In the genomic region with DNA sequence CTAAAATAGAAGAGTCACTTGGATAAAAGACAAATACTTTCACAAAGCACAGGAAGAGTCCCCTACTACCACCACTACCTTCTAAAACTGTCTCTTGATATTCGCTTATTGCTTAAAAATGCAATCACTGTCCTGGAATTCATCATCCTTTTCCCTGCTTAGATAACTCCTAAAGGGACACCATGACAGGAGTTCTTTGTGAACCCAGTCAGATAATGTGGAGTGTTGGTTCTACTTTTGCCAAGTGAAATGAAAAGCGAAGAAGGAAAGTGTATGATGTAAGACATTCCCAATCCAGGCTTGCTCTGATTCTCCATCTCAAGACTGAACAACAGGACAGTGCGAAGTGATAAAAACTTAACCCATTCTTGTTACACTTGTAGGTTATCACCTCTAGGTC, we compare ENCODE assay signal across 23 cellular contexts.
DNase-seq lines count a peak whose midpoint lies in the region; ATAC-seq, FAIRE-seq and TF ChIP-seq lines count a peak whose summit lies in the region.
"Had no signal": no experiment of that assay in that cellular context is flagged by ENCODE, and none has a peak within 500 bp of the region (broad histone marks: within the 10 kb centered on the region; RNA-seq: fewer than 3 reads in every experiment).

No MANE protein-coding gene starts in this region.

- H3K36me3 Mint-ChIP-seq in neural progenitor cell: peaks cover 2% of the 10 kb centered on the region
- H3K36me3 Mint-ChIP-seq in WTC11: no peaks in the 10 kb centered on the region
- H3K36me3 Mint-ChIP-seq in effector memory CD8-positive, alpha-beta T cell (ENCODE audit: insufficient read depth): no peaks in the 10 kb centered on the region
- H3K36me3 Mint-ChIP-seq: CD14-positive monocyte; CD4-positive, alpha-beta memory T cell; CD4-positive, CD25-positive, alpha-beta regulatory T cell; CD8-positive, alpha-beta memory T cell had no signal

- DNase-seq in Right ventricle myocardium superior: no peak
- no peak for DNase-seq in right cardiac atrium
- DNase-seq in left ventricle myocardium superior: no peak
- no peak for DNase-seq in right atrium auricular region (ENCODE audit: low spot score)
- DNase-seq in H1 (ENCODE audit: low read depth in 1 of 2, low spot score in 2 of 2): no peak
- DNase-seq in neural progenitor cell (ENCODE audit: low spot score): no peak
- no peak for DNase-seq in WTC11 (ENCODE audit: low spot score)
- DNase-seq in effector memory CD8-positive, alpha-beta T cell: no peak
- DNase-seq: BE2C; C1 segment of cervical spinal cord; CD4-positive, alpha-beta memory T cell; CD4-positive, CD25-positive, alpha-beta regulatory T cell; CD8-positive, alpha-beta memory T cell; COR-L47; DMS79 treated with DMSO at 0.1 percent for 48 hours; GF-D8 had no signal

- no peaks in the 10 kb centered on the region for H3K23me2 ChIP-seq in H1 (ENCODE audit: low read depth, low read length)

- H3K14ac ChIP-seq in H1 (ENCODE audit: insufficient read length): no peak overlapping the region

- H4K20me1 ChIP-seq in H1 (replicated peaks in 1 of 2; ENCODE audit: control insufficient read depth in 1 of 2, insufficient read depth in 2 of 2, low read length in 2 of 2): no peaks in the 10 kb centered on the region
- no peaks in the 10 kb centered on the region for H4K20me1 ChIP-seq in neural progenitor cell (ENCODE audit: low read depth)
- H4K20me1 ChIP-seq: BLaER1 had no signal

- H3K79me2 ChIP-seq in H1 (ENCODE audit: control insufficient read depth in 1 of 2, insufficient read depth in 2 of 2, low read length in 2 of 2) (no peaks in the 10 kb centered on the region), neural progenitor cell (ENCODE audit: low read depth) (no peaks in the 10 kb centered on the region)

- H3K4me3 Mint-ChIP-seq in neural progenitor cell: no peak overlapping the region
- H3K4me3 Mint-ChIP-seq in WTC11: no peak overlapping the region
- H3K4me3 Mint-ChIP-seq in effector memory CD8-positive, alpha-beta T cell: no peak overlapping the region
- H3K4me3 Mint-ChIP-seq: CD14-positive monocyte; CD4-positive, alpha-beta memory T cell; CD4-positive, CD25-positive, alpha-beta regulatory T cell; CD8-positive, alpha-beta memory T cell had no signal

- H3K27ac Mint-ChIP-seq in neural progenitor cell (no peak overlapping the region), WTC11 (no peak overlapping the region)
- no peak overlapping the region for H3K27ac Mint-ChIP-seq in effector memory CD8-positive, alpha-beta T cell
- H3K27ac Mint-ChIP-seq: CD14-positive monocyte; CD4-positive, alpha-beta memory T cell; CD4-positive, CD25-positive, alpha-beta regulatory T cell; CD8-positive, alpha-beta memory T cell had no signal

- H3K9ac ChIP-seq in H1 (replicated peaks in 1 of 4; ENCODE audit: extremely low read depth in 1 of 4, low read depth in 3 of 4, low read length in 3 of 4): no peak overlapping the region
- H3K9ac ChIP-seq in neural progenitor cell: no peak overlapping the region
- H3K9ac ChIP-seq: BLaER1 had no signal

- H3K4me3 ChIP-seq in right cardiac atrium (ENCODE audit: low read length) (no peak overlapping the region), right atrium auricular region (no peak overlapping the region), H1 (ENCODE audit: extremely low read depth in 1 of 4, insufficient read depth in 2 of 4, low read depth in 3 of 4, low read length in 4 of 4) (no peak overlapping the region), neural progenitor cell (no peak overlapping the region)
- H3K4me3 ChIP-seq: A549, BLaER1 had no signal

- no peak overlapping the region for H4K8ac ChIP-seq in H1 (ENCODE audit: extremely low read depth, insufficient read depth, low read length)

- no peak overlapping the region for H3K23ac ChIP-seq in H1 (ENCODE audit: insufficient read length)

- TF ChIP-seq CTCF in right atrium auricular region (IDR thresholded peaks at IDR 0.05) (no peak), H1 (IDR thresholded peaks at IDR 0.05; ENCODE audit: control extremely low read depth in 1 of 3, insufficient read depth in 1 of 3, low read depth in 1 of 3, low read length in 3 of 3) (no peak), neural progenitor cell (IDR thresholded peaks at IDR 0.05) (no peak), WTC11 (IDR thresholded peaks at IDR 0.05) (no peak)

- H3K36me3 ChIP-seq in right atrium auricular region (no peaks in the 10 kb centered on the region), H1 (ENCODE audit: control insufficient read depth in 2 of 4, insufficient read depth in 4 of 4, low read length in 3 of 4) (no peaks in the 10 kb centered on the region), neural progenitor cell (no peaks in the 10 kb centered on the region)
- H3K36me3 ChIP-seq: BE2C, BLaER1 had no signal

- no peak for TF ChIP-seq EP300 in H1 (IDR thresholded peaks at IDR 0.05; ENCODE audit: borderline replicate concordance in 1 of 2, low read depth in 2 of 2, low read length in 2 of 2)

- H3K4me1 Mint-ChIP-seq in neural progenitor cell: peaks cover 12% of the 10 kb centered on the region
- no peaks in the 10 kb centered on the region for H3K4me1 Mint-ChIP-seq in WTC11
- H3K4me1 Mint-ChIP-seq in effector memory CD8-positive, alpha-beta T cell (ENCODE audit: low read depth in 2 of 2): no peaks in the 10 kb centered on the region
- H3K4me1 Mint-ChIP-seq: CD14-positive monocyte; CD4-positive, alpha-beta memory T cell; CD4-positive, CD25-positive, alpha-beta regulatory T cell; CD8-positive, alpha-beta memory T cell had no signal

- H3K27ac ChIP-seq in right cardiac atrium (ENCODE audit: low read length) (no peak overlapping the region), right atrium auricular region (no peak overlapping the region), H1 (ENCODE audit: low read depth, low read length) (no peak overlapping the region), neural progenitor cell (no peak overlapping the region)
- H3K27ac ChIP-seq: 22Rv1, A549, BLaER1 had no signal

- no peak overlapping the region for H4K91ac ChIP-seq in H1 (replicated peaks; ENCODE audit: insufficient read length, low read length)

- peak; percentile 50 for FAIRE-seq in H1 (lab: Jason Lieb, UNC)
- FAIRE-seq: G401.6, GM12891, GM19239 had no signal

- no peak overlapping the region for H2BK120ac ChIP-seq in H1 (replicated peaks; ENCODE audit: low read depth, low read length)

- no peak for TF ChIP-seq POLR2A in H1 (IDR thresholded peaks at IDR 0.05; ENCODE audit: control extremely low read depth in 1 of 2, low read depth in 2 of 2, low read length in 2 of 2)

- peaks cover under 1% of the 10 kb centered on the region for H3K4me1 ChIP-seq in right cardiac atrium (ENCODE audit: control insufficient read depth, insufficient read depth, low read length)
- H3K4me1 ChIP-seq in right atrium auricular region: peaks cover 0 to 7% of the 10 kb centered on the region in 2 donors
- no peaks in the 10 kb centered on the region for H3K4me1 ChIP-seq in H1 (replicated peaks in 1 of 4; ENCODE audit: control insufficient read depth in 3 of 4, insufficient read depth in 4 of 4, low read length in 3 of 4)
- H3K4me1 ChIP-seq in neural progenitor cell: peaks cover 22% of the 10 kb centered on the region
- H3K4me1 ChIP-seq: A549, BE2C, BLaER1 had no signal

- CTCF ChIA-PET in H1 (lab: Charles Lee; ENCODE audit: partially characterized antibody): no interaction called here
- CTCF ChIA-PET in WTC11 (lab: Charles Lee): no interaction called here

- no peak overlapping the region for H4K5ac ChIP-seq in H1 (ENCODE audit: insufficient read length, low read depth, low read length)

- 54% methylated on average over 3 of the region's 3 CpGs for WGBS in right cardiac atrium
- 84% methylated on average over 3 of the region's 3 CpGs; no CpG with 5 or more reads in 1 of the 2 experiments for WGBS in H1 (ENCODE audit: extremely low coverage in 1 of 2, insufficient coverage in 1 of 2, insufficient read length in 1 of 2, insufficient replicate concordance in 2 of 2, low coverage in 1 of 2, low lambda C conversion rate in 2 of 2, missing lambda C conversion rate in 1 of 2), 2 experiments

- TF ChIP-seq RAD21 in H1 (IDR thresholded peaks at IDR 0.05 in 1 of 2, conservative IDR thresholded peaks at IDR 0.05 in 1 of 2; ENCODE audit: low read depth in 2 of 2, low read length in 2 of 2): no peak

- H3K9me3 Mint-ChIP-seq in neural progenitor cell (no peaks in the 10 kb centered on the region), WTC11 (no peaks in the 10 kb centered on the region)
- no peaks in the 10 kb centered on the region for H3K9me3 Mint-ChIP-seq in effector memory CD8-positive, alpha-beta T cell

- H3K4ac ChIP-seq in H1 (replicated peaks; ENCODE audit: insufficient read length, low read depth, low read length): no peak overlapping the region

- H3K18ac ChIP-seq in H1 (ENCODE audit: extremely low read depth, low read length): no peak overlapping the region

- H3K4me2 ChIP-seq in H1 (ENCODE audit: insufficient read depth in 1 of 2, low read depth in 2 of 2, low read length in 2 of 2): no peak overlapping the region
- H3K4me2 ChIP-seq in neural progenitor cell: no peak overlapping the region
- H3K4me2 ChIP-seq: A549, BLaER1 had no signal

- intact Hi-C loops in Right ventricle myocardium superior (cut with DNase I): no loop called here
- intact Hi-C loops in right cardiac atrium (cut with DNase I): no loop called here
- intact Hi-C loops in left ventricle myocardium superior (cut with micrococcal nuclease): no loop called here

- H3F3A ChIP-seq in neural progenitor cell (ENCODE audit: low read depth): peaks cover 7% of the 10 kb centered on the region

- H2AK5ac ChIP-seq in H1 (ENCODE audit: low read depth, low read length): no peak overlapping the region

- H3K9me3 ChIP-seq in right cardiac atrium (ENCODE audit: control insufficient read depth, low read length) (no peaks in the 10 kb centered on the region), right atrium auricular region (no peaks in the 10 kb centered on the region), H1 (ENCODE audit: insufficient read depth in 2 of 2, low read depth in 1 of 2, low read length in 1 of 2) (no peaks in the 10 kb centered on the region), neural progenitor cell (ENCODE audit: low read depth) (no peaks in the 10 kb centered on the region)
- H3K9me3 ChIP-seq: A549, BE2C, BLaER1 had no signal

- H3K56ac ChIP-seq in H1 (replicated peaks; ENCODE audit: insufficient read length, low read depth, low read length): no peak overlapping the region

- POLR2A ChIA-PET in H1 (lab: Charles Lee; ENCODE audit: partially characterized antibody) (no interaction called here), WTC11 (lab: Charles Lee) (no interaction called here)

- no peak overlapping the region for H2BK15ac ChIP-seq in H1 (ENCODE audit: low read length)

- no peak overlapping the region for H2BK12ac ChIP-seq in H1 (ENCODE audit: low read depth, low read length)

- H3K27me3 Mint-ChIP-seq in neural progenitor cell (ENCODE audit: insufficient read depth, low read depth) (peaks cover 2% of the 10 kb centered on the region), WTC11 (ENCODE audit: low read depth) (peaks cover under 1% of the 10 kb centered on the region; the same call in 1 of the 2 replicates)
- no peaks in the 10 kb centered on the region for H3K27me3 Mint-ChIP-seq in effector memory CD8-positive, alpha-beta T cell
- H3K27me3 Mint-ChIP-seq: CD4-positive, alpha-beta memory T cell; CD8-positive, alpha-beta memory T cell had no signal

- H2BK5ac ChIP-seq in H1 (ENCODE audit: low read depth, low read length): no peak overlapping the region

- H2BK20ac ChIP-seq in H1 (ENCODE audit: low read length): no peak overlapping the region

- ATAC-seq in Right ventricle myocardium superior (ENCODE audit: poor library complexity) (peak; percentile 57), right cardiac atrium (no peak), left ventricle myocardium superior (peak; percentile 51), WTC11 (no peak)
- no peak for ATAC-seq in effector memory CD8-positive, alpha-beta T cell (replicated peaks)
- ATAC-seq: A549 had no signal

- H2AFZ ChIP-seq in H1 (ENCODE audit: low read length) (no peak overlapping the region), neural progenitor cell (replicated peaks) (peak overlapping the region; percentile 35)

- H3K79me1 ChIP-seq in H1 (ENCODE audit: low read depth, low read length): no peaks in the 10 kb centered on the region

- no peaks in the 10 kb centered on the region for H3K27me3 ChIP-seq in right cardiac atrium (ENCODE audit: control insufficient read depth, insufficient read depth)
- H3K27me3 ChIP-seq in right atrium auricular region: no peaks in the 10 kb centered on the region
- H3K27me3 ChIP-seq in H1 (replicated peaks in 1 of 4; ENCODE audit: control insufficient read depth in 3 of 4, extremely low read depth in 1 of 4, insufficient read depth in 3 of 4, low read length in 3 of 4): no peaks in the 10 kb centered on the region
- no peaks in the 10 kb centered on the region for H3K27me3 ChIP-seq in neural progenitor cell
- H3K27me3 ChIP-seq: BE2C, BLaER1 had no signal

Comparison
In these comparisons a context has a peak if more than half of its experiments do, and no peak if none do; other contexts are left out.
1. ATAC-seq: peak in Right ventricle myocardium superior (single experiment) and left ventricle myocardium superior (single experiment); none in right cardiac atrium (0 of 2), WTC11 (single experiment) and effector memory CD8-positive, alpha-beta T cell (single experiment).